ENCODE assay signal across 8 cellular contexts in genomic region chr13:45660458-45660857, GRCh38. TPM values are rescaled to one million over a fixed set of nuclear protein-coding genes. Genes with fewer than 3 reads are reported as not detected.
"Had no signal": no experiment of that assay in that cellular context is flagged by ENCODE, and none has a peak within 500 bp of the region (broad histone marks: within the 10 kb centered on the region; RNA-seq: fewer than 3 reads in every experiment).

No MANE protein-coding gene starts in this region.

RNA-seq across cellular contexts. Expression of gene CBY2, which starts 41.7 kb away (rescaled TPM):
- total RNA-seq: activated CD4-positive, alpha-beta T cell treated with anti-CD3 and anti-CD28 coated beads, Interleukin-2, amount 10 ng/mL, durations not matched to agents 24 days and 14 days; activated T-cell treated with anti-CD3 and anti-CD28 coated beads, Interleukin-2, amount 50 U/mL, for 4 hours; activated T-helper 2 cell treated with anti-CD3 and anti-CD28 coated beads, Interferon-gamma antibody, Interleukin-2, Interleukin-4, amounts not matched to agents 10 μg/mL and 5 μg/mL and 100 μg/mL, durations not matched to agents 14 hours and 24 hours and 36 hours; ascending aorta; RPMI7951; T-helper 2 cell treated with Interferon-gamma antibody and Interleukin-4, amounts not matched to agents 100 ng/mL and 5 ng/mL, for 36 hours had no signal

RNA-seq across cellular contexts. Expression of gene ERICH6B, which starts 44.9 kb away (rescaled TPM):
- total RNA-seq: activated CD4-positive, alpha-beta T cell treated with anti-CD3 and anti-CD28 coated beads, Interleukin-2, amount 10 ng/mL, durations not matched to agents 24 days and 14 days; activated T-cell treated with anti-CD3 and anti-CD28 coated beads, Interleukin-2, amount 50 U/mL, for 4 hours; activated T-helper 2 cell treated with anti-CD3 and anti-CD28 coated beads, Interferon-gamma antibody, Interleukin-2, Interleukin-4, amounts not matched to agents 10 μg/mL and 5 μg/mL and 100 μg/mL, durations not matched to agents 14 hours and 24 hours and 36 hours; ascending aorta; RPMI7951; T-cell; T-helper 2 cell treated with Interferon-gamma antibody and Interleukin-4, amounts not matched to agents 100 ng/mL and 5 ng/mL, for 36 hours; WTC11 had no signal
